In the genomic region with DNA sequence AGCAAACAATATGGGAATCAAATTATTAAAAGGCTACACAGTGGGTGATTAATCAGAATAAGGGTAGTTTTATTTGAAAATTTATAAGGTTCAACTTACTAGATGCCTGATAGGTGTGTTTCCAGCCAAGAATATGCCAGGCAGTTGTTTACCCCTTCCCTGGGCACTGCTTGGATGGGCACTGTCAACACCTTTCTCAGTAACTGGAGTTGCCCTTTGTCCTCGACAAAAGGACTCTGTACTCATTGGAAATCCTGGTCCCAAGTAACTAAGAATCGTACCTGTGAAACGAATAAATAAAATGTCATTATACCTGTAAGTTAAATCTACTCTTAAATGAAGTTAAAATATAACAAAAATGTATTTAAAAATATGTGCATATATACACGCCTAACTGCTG, we compare ENCODE assay signal across 37 cellular contexts. TPM values are rescaled to one million over a fixed set of nuclear protein-coding genes. Genes with fewer than 3 reads are reported as not detected.
"Had no signal": no experiment of that assay in that cellular context is flagged by ENCODE, and none has a peak within 500 bp of the region (broad histone marks: within the 10 kb centered on the region; RNA-seq: fewer than 3 reads in every experiment).

No MANE protein-coding gene starts in this region.

- FAIRE-seq: colon had no signal

- H3K27ac ChIP-seq: adrenal gland, body of pancreas, esophagus muscularis mucosa, foreskin keratinocyte, gastrocnemius medialis, WERI-Rb-1 had no signal

- DNase-seq: activated CD4-positive, alpha-beta memory T cell treated with anti-CD3 and anti-CD28 coated beads for 36 hours; activated CD4-positive, alpha-beta T cell treated with anti-CD3 and anti-CD28 coated beads for 36 hours; activated CD4-positive, alpha-beta T cell treated with anti-CD3 and anti-CD28 coated beads, Interleukin-2, amount 10 ng/mL, durations not matched to agents 24 days and 14 days; activated CD4-positive, CD25-positive, alpha-beta regulatory T cell; activated CD4-positive, CD25-positive, alpha-beta regulatory T cell treated with anti-CD3 and anti-CD28 coated beads, Interleukin-2, amount 50 U/mL, for 72 hours; activated CD8-positive, alpha-beta memory T cell treated with anti-CD3 and anti-CD28 coated beads, Interleukin-2, amount 10 ng/mL, durations not matched to agents 7 days and 5 days; activated CD8-positive, alpha-beta memory T cell treated with anti-CD3 and anti-CD28 coated beads, Interleukin-2, amount 50 U/mL, for 4 hours; activated CD8-positive, alpha-beta T cell treated with anti-CD3 and anti-CD28 coated beads, Interleukin-2, amount 10 ng/mL, durations not matched to agents 7 days and 5 days; activated effector memory CD4-positive, alpha-beta T cell treated with anti-CD3 and anti-CD28 coated beads, Interleukin-2, amount 50 U/mL, for 16 hours; activated naive CD4-positive, alpha-beta T cell treated with anti-CD3 and anti-CD28 coated beads for 36 hours; activated naive CD8-positive, alpha-beta T cell treated with anti-CD3 and anti-CD28 coated beads for 36 hours; activated naive CD8-positive, alpha-beta T cell treated with anti-CD3 and anti-CD28 coated beads, Interleukin-2, amount 50 U/mL, for 24 hours; activated T-cell treated with anti-CD3 and anti-CD28 coated beads, Interleukin-2, amount 50 U/mL, for 1 hour; activated T-cell treated with anti-CD3 and anti-CD28 coated beads, Interleukin-2, amount 50 U/mL, for 48 hours; adrenal gland; amygdala; aorta; body of pancreas; caudate nucleus; cortex of kidney; dermis blood vessel endothelial cell; effector CD4-positive, alpha-beta T cell; effector memory CD8-positive, alpha-beta T cell; erythroblast; foreskin keratinocyte; gastrocnemius medialis; glutamatergic neuron; T-helper 1 cell; T-helper 17 cell; T1000; WERI-Rb-1 had no signal

- H3K9me3 ChIP-seq: adrenal gland, body of pancreas, esophagus muscularis mucosa, gastrocnemius medialis had no signal

- ATAC-seq: activated CD4-positive, alpha-beta T cell treated with anti-CD3 and anti-CD28 coated beads for 36 hours; activated CD8-positive, alpha-beta memory T cell treated with anti-CD3 and anti-CD28 coated beads, Interleukin-2, amount 10 ng/mL, durations not matched to agents 7 days and 5 days; activated CD8-positive, alpha-beta T cell treated with anti-CD3 and anti-CD28 coated beads, Interleukin-2, amount 10 ng/mL, durations not matched to agents 7 days and 5 days; activated naive CD8-positive, alpha-beta T cell treated with anti-CD3 and anti-CD28 coated beads, Interleukin-2, amount 50 U/mL, for 24 hours; body of pancreas; effector memory CD8-positive, alpha-beta T cell; foreskin keratinocyte; gastrocnemius medialis; T-helper 17 cell had no signal

- H3K4me1 ChIP-seq: adrenal gland, body of pancreas, esophagus muscularis mucosa, foreskin keratinocyte, gastrocnemius medialis had no signal

- H3K36me3 ChIP-seq: adrenal gland, esophagus muscularis mucosa, gastrocnemius medialis, WERI-Rb-1 had no signal

- H3K27me3 ChIP-seq: body of pancreas had no signal

- H3K4me3 ChIP-seq: adrenal gland, body of pancreas, esophagus muscularis mucosa, gastrocnemius medialis had no signal

RNA-seq across cellular contexts. Expression of gene ANKRD34B, which starts 15.0 kb away (rescaled TPM):
- total RNA-seq: activated CD4-positive, alpha-beta memory T cell treated with anti-CD3 and anti-CD28 coated beads for 36 hours; activated CD4-positive, alpha-beta T cell treated with anti-CD3 and anti-CD28 coated beads, Interleukin-2, amount 10 ng/mL, durations not matched to agents 24 days and 14 days; activated CD8-positive, alpha-beta memory T cell treated with anti-CD3 and anti-CD28 coated beads for 36 hours; activated CD8-positive, alpha-beta memory T cell treated with anti-CD3 and anti-CD28 coated beads, Interleukin-2, amount 10 ng/mL, durations not matched to agents 7 days and 5 days; activated CD8-positive, alpha-beta T cell treated with anti-CD3 and anti-CD28 coated beads, Interleukin-2, amount 10 ng/mL, durations not matched to agents 7 days and 5 days; activated naive CD8-positive, alpha-beta T cell treated with anti-CD3 and anti-CD28 coated beads for 36 hours; activated T-helper 1 cell treated with anti-CD3 and anti-CD28 coated beads, Interleukin-12 subunit alpha, Interleukin-12 subunit beta, Interleukin-2, Interleukin-4 antibody, amounts not matched to agents 30 ng/mL and 10 ng/mL and 1 ng/mL, durations not matched to agents 14 hours and 24 hours and 36 hours; activated T-helper 2 cell treated with anti-CD3 and anti-CD28 coated beads, Interferon-gamma antibody, Interleukin-2, Interleukin-4, amounts not matched to agents 10 μg/mL and 5 μg/mL and 100 μg/mL, durations not matched to agents 14 hours and 24 hours and 36 hours; adrenal gland; aorta; body of pancreas; chondrocyte; dermis blood vessel endothelial cell; foreskin keratinocyte; gastrocnemius medialis; T-helper 17 cell had no signal
- polyA plus RNA-seq: foreskin keratinocyte had no signal
